ENCODE assay signal across 1 cellular context in genomic region chr16:23597003-23597756, GRCh38.
A peak's percentile ranks its signal among the peaks of the same experiment; 100 is the strongest.
TF ChIP-seq lines count a peak whose summit lies in the region.

No MANE protein-coding gene starts in this region.

TF ChIP-seq in HepG2, 621 proteins besides CTCF, POLR2A, EP300 and RAD21 (continued from another document):
- TF ChIP-seq NFAT5 (CRISPR knock-in tag; IDR thresholded peaks at IDR 0.05): 0 out of 2 replicates have a peak, but pooled peaks have one; percentile 38
- TF ChIP-seq RFX3 (CRISPR knock-in tag; IDR thresholded peaks at IDR 0.05): no peak
- 0 out of 2 replicates have a peak, but pooled peaks have one; percentile 16 for TF ChIP-seq ZFX (CRISPR knock-in tag; IDR thresholded peaks at IDR 0.05; ENCODE audit: low read depth)
- no peak for TF ChIP-seq ELF3 (CRISPR knock-in tag; IDR thresholded peaks at IDR 0.05)
- TF ChIP-seq TOPORS (CRISPR knock-in tag; IDR thresholded peaks at IDR 0.05): no peak
- TF ChIP-seq ZNF552 (CRISPR knock-in tag; IDR thresholded peaks at IDR 0.05; ENCODE audit: borderline replicate concordance): no peak
- no peak for TF ChIP-seq MTA1 (CRISPR knock-in tag; IDR thresholded peaks at IDR 0.05; ENCODE audit: borderline replicate concordance)
- peak; percentile 100 for TF ChIP-seq ZNF563 (CRISPR knock-in tag; IDR thresholded peaks at IDR 0.05)
- TF ChIP-seq RELA (CRISPR knock-in tag; IDR thresholded peaks at IDR 0.05): no peak
- TF ChIP-seq, protein P1, sequence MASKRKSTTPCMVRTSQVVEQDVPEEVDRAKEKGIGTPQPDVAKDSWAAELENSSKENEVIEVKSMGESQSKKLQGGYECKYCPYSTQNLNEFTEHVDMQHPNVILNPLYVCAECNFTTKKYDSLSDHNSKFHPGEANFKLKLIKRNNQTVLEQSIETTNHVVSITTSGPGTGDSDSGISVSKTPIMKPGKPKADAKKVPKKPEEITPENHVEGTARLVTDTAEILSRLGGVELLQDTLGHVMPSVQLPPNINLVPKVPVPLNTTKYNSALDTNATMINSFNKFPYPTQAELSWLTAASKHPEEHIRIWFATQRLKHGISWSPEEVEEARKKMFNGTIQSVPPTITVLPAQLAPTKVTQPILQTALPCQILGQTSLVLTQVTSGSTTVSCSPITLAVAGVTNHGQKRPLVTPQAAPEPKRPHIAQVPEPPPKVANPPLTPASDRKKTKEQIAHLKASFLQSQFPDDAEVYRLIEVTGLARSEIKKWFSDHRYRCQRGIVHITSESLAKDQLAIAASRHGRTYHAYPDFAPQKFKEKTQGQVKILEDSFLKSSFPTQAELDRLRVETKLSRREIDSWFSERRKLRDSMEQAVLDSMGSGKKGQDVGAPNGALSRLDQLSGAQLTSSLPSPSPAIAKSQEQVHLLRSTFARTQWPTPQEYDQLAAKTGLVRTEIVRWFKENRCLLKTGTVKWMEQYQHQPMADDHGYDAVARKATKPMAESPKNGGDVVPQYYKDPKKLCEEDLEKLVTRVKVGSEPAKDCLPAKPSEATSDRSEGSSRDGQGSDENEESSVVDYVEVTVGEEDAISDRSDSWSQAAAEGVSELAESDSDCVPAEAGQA (IDR thresholded peaks at IDR 0.05; ENCODE audit: low read depth): no peak
- TF ChIP-seq, protein P1 (CRISPR knock-in tag; IDR thresholded peaks at IDR 0.05; ENCODE audit: borderline replicate concordance): no peak
- TF ChIP-seq ZFP90 (CRISPR knock-in tag; IDR thresholded peaks at IDR 0.05; ENCODE audit: borderline replicate concordance): no peak
- no peak for TF ChIP-seq HCFC1 (IDR thresholded peaks at IDR 0.05; ENCODE audit: low read depth, low read length)
